ENCODE assay signal across 11 cellular contexts in the genomic region with DNA sequence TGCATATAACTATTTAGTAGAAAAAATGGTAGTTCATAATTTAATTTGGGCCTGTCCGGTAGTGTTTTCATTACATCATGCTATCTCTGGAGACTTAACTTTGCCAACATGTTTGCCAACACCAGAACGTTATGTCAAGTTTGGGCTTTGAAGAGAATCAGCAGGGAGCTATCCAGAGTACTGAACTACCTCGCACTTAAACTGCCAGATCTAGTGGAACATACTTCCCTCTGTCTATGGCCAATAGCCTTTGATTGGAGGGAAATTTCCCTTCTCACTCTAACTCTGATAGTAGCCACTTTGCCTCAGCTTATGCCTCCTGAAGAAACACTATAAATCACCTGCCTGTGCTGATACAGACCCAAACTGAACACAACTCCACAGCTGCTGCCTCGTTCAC. TPM values are rescaled to one million over a fixed set of nuclear protein-coding genes. Genes with fewer than 3 reads are reported as not detected.
A peak's percentile ranks its signal among the peaks of the same experiment; 100 is the strongest.
DNase-seq lines count a peak whose midpoint lies in the region; ATAC-seq, FAIRE-seq and TF ChIP-seq lines count a peak whose summit lies in the region.
"Had no signal": no experiment of that assay in that cellular context is flagged by ENCODE, and none has a peak within 500 bp of the region (broad histone marks: within the 10 kb centered on the region; RNA-seq: fewer than 3 reads in every experiment).

No MANE protein-coding gene starts in this region.

- H3K36me3 ChIP-seq in right atrium auricular region = no peaks in the 10 kb centered on the region
- H3K36me3 ChIP-seq: stomach had no signal

- H3K9me3 ChIP-seq in right atrium auricular region = no peaks in the 10 kb centered on the region
- H3K9me3 ChIP-seq: stomach had no signal

- DNase-seq in Right ventricle myocardium superior (no peak), right atrium auricular region (ENCODE audit: low spot score) (no peak), RPMI7951 (ENCODE audit: low read depth) (peak; percentile 61), fibroblast of pulmonary artery (ENCODE audit: low read depth) (peak; percentile 58), urothelium cell line (ENCODE audit: low spot score) (peak; percentile 44), HK-2 (ENCODE audit: unreplicated experiment) (no peak), left colon (no peak)
- DNase-seq in stimulated activated CD8-positive, alpha-beta memory T cell treated with anti-CD3 and anti-CD28 coated beads, Interleukin-4, amount 100 ng/mL, for 48 hours = no peak
- DNase-seq: effector memory CD8-positive, alpha-beta T cell; stomach had no signal

- FAIRE-seq in urothelium cell line (lab: Jason Lieb, UNC) = peak; percentile 76

- TF ChIP-seq CTCF in right atrium auricular region (IDR thresholded peaks at IDR 0.05) = no peak
- no peak for TF ChIP-seq CTCF in fibroblast of pulmonary artery (IDR thresholded peaks at IDR 0.05; ENCODE audit: low read length, missing control alignments)

- H3K4me1 ChIP-seq in right atrium auricular region = no peaks in the 10 kb centered on the region
- H3K4me1 ChIP-seq: parathyroid adenoma, stomach had no signal

- no peaks in the 10 kb centered on the region for H3K27me3 ChIP-seq in right atrium auricular region
- H3K27me3 ChIP-seq: stomach had no signal

- no peak overlapping the region for H3K27ac ChIP-seq in right atrium auricular region
- H3K27ac ChIP-seq: parathyroid adenoma, stomach had no signal

- ATAC-seq in Right ventricle myocardium superior (ENCODE audit: poor library complexity) (peak; percentile 45), left colon (no peak)
- ATAC-seq: effector memory CD8-positive, alpha-beta T cell had no signal

- no peak overlapping the region for H3K4me3 ChIP-seq in right atrium auricular region
- no peak overlapping the region for H3K4me3 ChIP-seq in fibroblast of pulmonary artery (replicated peaks; ENCODE audit: low read depth, low read length)
- H3K4me3 ChIP-seq: stomach had no signal

- intact Hi-C loops in Right ventricle myocardium superior (cut with DNase I) (no loop called here), left colon (cut with DNase I, micrococcal nuclease) (no loop called here)

RNA-seq across cellular contexts. Expression of gene LRRC53, which starts 10.0 kb away (rescaled TPM):
- total RNA-seq in Right ventricle myocardium superior (not detected), right atrium auricular region (not detected), left colon (not detected)
- not detected in 2 replicates for total RNA-seq in RPMI7951 (2014; rRNA removed; shearing (Covaris generic))
- total RNA-seq: stomach had no signal

Comparison
In these comparisons a context has a peak if more than half of its experiments do, and no peak if none do; other contexts are left out.
1. DNase-seq: peak in RPMI7951 (single experiment), fibroblast of pulmonary artery (single experiment) and urothelium cell line (single experiment); none in Right ventricle myocardium superior (single experiment), right atrium auricular region (single experiment), stimulated activated CD8-positive, alpha-beta memory T cell treated with anti-CD3 and anti-CD28 coated beads, Interleukin-4, amount 100 ng/mL, for 48 hours (single experiment), HK-2 (single experiment) and left colon (0 of 2).